ENCODE assay signal across 10 cellular contexts in genomic region chr11:108870373-108871020, GRCh38.
DNase-seq lines count a peak whose midpoint lies in the region; ATAC-seq and TF ChIP-seq lines count a peak whose summit lies in the region.
"Had no signal": no experiment of that assay in that cellular context is flagged by ENCODE, and none has a peak within 500 bp of the region (broad histone marks: within the 10 kb centered on the region; RNA-seq: fewer than 3 reads in every experiment).

No MANE protein-coding gene starts in this region.

- H3K9me3 ChIP-seq in AG04450 (ENCODE audit: control insufficient read depth, insufficient read depth, low read length), result no peaks in the 10 kb centered on the region
- no peaks in the 10 kb centered on the region for H3K9me3 ChIP-seq in IMR-90 (ENCODE audit: control insufficient read depth, insufficient read depth, low read length)
- H3K9me3 ChIP-seq: heart left ventricle had no signal

- in situ Hi-C loops in IMR-90 (cut with MboI; ENCODE audit: low sequenced_read_pairs), result no loop called here

- H2BK20ac ChIP-seq in IMR-90 (ENCODE audit: low read depth, low read length), result peak overlapping the region; percentile 95

- peak overlapping the region; percentile 53 to 93 for H4K8ac ChIP-seq in IMR-90 (ENCODE audit: low read depth in 2 of 2, low read length in 2 of 2)

- no peak overlapping the region for H2AK9ac ChIP-seq in IMR-90 (replicated peaks; ENCODE audit: low read depth, low read length, poor library complexity)

- CTCF ChIA-PET in AG04450 (lab: Charles Lee) (interaction anchor here (0.6 to 1.6 kb wide), 10 partner anchors 8 to 173 kb away, joined by 3 to 20 read pairs (median 4); no protein-coding TSS in a partner anchor), IMR-90 (lab: Yijun Ruan, JAX) (interaction anchor here (0.6 to 2.7 kb wide), 4 partner anchors 15 to 173 kb away, joined by 3 to 11 read pairs (median 5); no protein-coding TSS in a partner anchor)

- TF ChIP-seq RAD21 in IMR-90 (IDR thresholded peaks at IDR 0.05; ENCODE audit: low read length), result no peak

- H3K23ac ChIP-seq in IMR-90 (ENCODE audit: low read depth, low read length), result peak overlapping the region; percentile 59; the same call in 1 of the 2 replicates

- H2BK5ac ChIP-seq in IMR-90 (ENCODE audit: low read depth, low read length, poor library complexity, severe bottlenecking), result peak overlapping the region; percentile 98

- TF ChIP-seq POLR2A in IMR-90 (IDR thresholded peaks at IDR 0.05; ENCODE audit: low read depth, low read length), result no peak; the same call in 1 of the 2 replicates

- no peak overlapping the region for H3K27ac ChIP-seq in AG04450 (ENCODE audit: low read depth, low read length)
- H3K27ac ChIP-seq in IMR-90 (ENCODE audit: insufficient read depth, low read length), result peak overlapping the region; percentile 71

- no peak overlapping the region; the same call in 2 of the 3 replicates for H2BK15ac ChIP-seq in IMR-90 (ENCODE audit: low read depth, low read length)

- peak overlapping the region; percentile 29; the same call in 1 of the 2 replicates for H2AK5ac ChIP-seq in IMR-90 (ENCODE audit: low read depth, low read length)

- peak overlapping the region; percentile 95 for H2BK120ac ChIP-seq in IMR-90 (ENCODE audit: low read depth, low read length)

- DNase-seq in AG04450 (ENCODE audit: low read depth, low spot score) (peak; percentile 34), IMR-90 (peak; percentile 87), dedifferentiated amniotic fluid mesenchymal stem cell (ENCODE audit: extremely low spot score) (peak; percentile 74), lung microvascular endothelial cell (ENCODE audit: low read depth in 2 of 2) (peak; percentile 82 to 84), NCI-H510A (lab: John Stamatoyannopoulos, UW) (no peak), NCI-H82 (lab: John Stamatoyannopoulos, UW) (no peak), SIG-M5 treated with dmso at 0.1 percent for 504 hours (lab: John Stamatoyannopoulos, UW; ENCODE audit: unreplicated experiment) (no peak)
- DNase-seq: NCI-H1436 had no signal

- TF ChIP-seq CTCF in AG04450 (IDR thresholded peaks at IDR 0.05; ENCODE audit: low read depth, low read length), result no peak
- no peak for TF ChIP-seq CTCF in IMR-90 (conservative IDR thresholded peaks at IDR 0.05; ENCODE audit: low read depth, low read length)

- peak overlapping the region; percentile 89 for H3K14ac ChIP-seq in IMR-90 (replicated peaks; ENCODE audit: low read depth, low read length)

- no peaks in the 10 kb centered on the region for H3K27me3 ChIP-seq in AG04450 (ENCODE audit: control insufficient read depth, insufficient read depth, low read length)
- no peaks in the 10 kb centered on the region for H3K27me3 ChIP-seq in IMR-90 (ENCODE audit: control insufficient read depth, insufficient read depth, low read length)
- H3K27me3 ChIP-seq: heart left ventricle had no signal

- peak; percentile 90 for ATAC-seq in IMR-90 (ENCODE audit: low read depth)
- no peak for ATAC-seq in GM21619 (IDR thresholded peaks at IDR 0.05; ENCODE audit: unreplicated experiment)

- peak overlapping the region; percentile 46; the same call in 1 of the 2 replicates for H3K9ac ChIP-seq in IMR-90 (ENCODE audit: low read depth, low read length)

- WGBS in IMR-90 (ENCODE audit: extremely low coverage in 2 of 2, insufficient read length in 1 of 2), 2 experiments, result 0% methylated on average over 1 of the region's 4 CpGs; no CpG with 5 or more reads in 1 of the 2 experiments

- H4K91ac ChIP-seq in IMR-90 (ENCODE audit: insufficient read depth, low read depth, low read length), result peak overlapping the region; percentile 78

- H4K20me1 ChIP-seq in IMR-90 (ENCODE audit: insufficient read depth, low read length), result no peaks in the 10 kb centered on the region

- peak overlapping the region; percentile 82 for H3K56ac ChIP-seq in IMR-90 (ENCODE audit: extremely low read depth, insufficient read depth, low read length)

- peak overlapping the region; percentile 75; the same call in 1 of the 2 replicates for H4K5ac ChIP-seq in IMR-90 (ENCODE audit: low read depth, low read length)

- POLR2A ChIA-PET in AG04450 (lab: Yijun Ruan, JAX) (no interaction called here), IMR-90 (lab: Charles Lee; ENCODE audit: unreplicated experiment) (no interaction called here)

- peak overlapping the region; percentile 61; the same call in 1 of the 2 replicates for H3K4me2 ChIP-seq in IMR-90 (ENCODE audit: low read depth, low read length)

- H3K4ac ChIP-seq in IMR-90 (ENCODE audit: low read depth, low read length), result peak overlapping the region; percentile 87; the same call in 1 of the 2 replicates

- intact Hi-C loops in IMR-90 (cut with micrococcal nuclease), result loop anchor here (1.0 to 10.0 kb wide), 4 partner anchors 58 to 824 kb away; partner anchors contain the start of gene C11orf87

- dilution Hi-C loops in IMR-90 (cut with HindIII; ENCODE audit: low sequenced_read_pairs, unreplicated experiment), result no loop called here

- no peaks in the 10 kb centered on the region for H3K9me1 ChIP-seq in IMR-90 (ENCODE audit: insufficient read depth, low read length)

- no peak overlapping the region for H3K4me3 ChIP-seq in AG04450 (ENCODE audit: low read depth, low read length)
- H3K4me3 ChIP-seq in IMR-90 (ENCODE audit: insufficient read depth, low read depth, low read length), result no peak overlapping the region
- H3K4me3 ChIP-seq: heart left ventricle had no signal

- BruUV-seq in IMR-90 (replicated peaks; lab: Mats Ljungman, UMichigan), result TSS peak; percentile 43

- peaks cover 5 to 21% of the 10 kb centered on the region in 2 experiments; a peak in 3 of 4 replicates for H3K79me1 ChIP-seq in IMR-90 (ENCODE audit: low read depth in 1 of 2, low read length in 2 of 2)

- peaks cover 4% of the 10 kb centered on the region for H3K4me1 ChIP-seq in IMR-90 (ENCODE audit: control insufficient read depth, insufficient read depth, low read length)

- H3K18ac ChIP-seq in IMR-90 (ENCODE audit: low read depth, low read length), result peak overlapping the region; percentile 77; the same call in 1 of the 2 replicates

- no peaks in the 10 kb centered on the region for H3K36me3 ChIP-seq in IMR-90 (ENCODE audit: control insufficient read depth, insufficient read depth, low read length)
- H3K36me3 ChIP-seq: heart left ventricle had no signal

- H2AFZ ChIP-seq in IMR-90 (replicated peaks; ENCODE audit: low read length, poor library complexity), result no peak overlapping the region

TF ChIP-seq in IMR-90, 13 proteins besides CTCF, POLR2A, EP300 and RAD21:
- TF ChIP-seq FOS (IDR thresholded peaks at IDR 0.05; ENCODE audit: low read depth, low read length), result peak; percentile 39; the same call in 1 of the 2 replicates
- no peak for TF ChIP-seq USF2 (IDR thresholded peaks at IDR 0.05; ENCODE audit: low read depth, low read length)

Comparison
In these comparisons a context has a peak if more than half of its experiments do, and no peak if none do; other contexts are left out.
1. DNase-seq: peak in AG04450 (single experiment), IMR-90 (single experiment), dedifferentiated amniotic fluid mesenchymal stem cell (single experiment) and lung microvascular endothelial cell (2 of 2); none in NCI-H510A (single experiment), NCI-H82 (single experiment) and SIG-M5 treated with dmso at 0.1 percent for 504 hours (single experiment).